Comparison of ENCODE assay signal across 9 cellular contexts in the genomic region with DNA sequence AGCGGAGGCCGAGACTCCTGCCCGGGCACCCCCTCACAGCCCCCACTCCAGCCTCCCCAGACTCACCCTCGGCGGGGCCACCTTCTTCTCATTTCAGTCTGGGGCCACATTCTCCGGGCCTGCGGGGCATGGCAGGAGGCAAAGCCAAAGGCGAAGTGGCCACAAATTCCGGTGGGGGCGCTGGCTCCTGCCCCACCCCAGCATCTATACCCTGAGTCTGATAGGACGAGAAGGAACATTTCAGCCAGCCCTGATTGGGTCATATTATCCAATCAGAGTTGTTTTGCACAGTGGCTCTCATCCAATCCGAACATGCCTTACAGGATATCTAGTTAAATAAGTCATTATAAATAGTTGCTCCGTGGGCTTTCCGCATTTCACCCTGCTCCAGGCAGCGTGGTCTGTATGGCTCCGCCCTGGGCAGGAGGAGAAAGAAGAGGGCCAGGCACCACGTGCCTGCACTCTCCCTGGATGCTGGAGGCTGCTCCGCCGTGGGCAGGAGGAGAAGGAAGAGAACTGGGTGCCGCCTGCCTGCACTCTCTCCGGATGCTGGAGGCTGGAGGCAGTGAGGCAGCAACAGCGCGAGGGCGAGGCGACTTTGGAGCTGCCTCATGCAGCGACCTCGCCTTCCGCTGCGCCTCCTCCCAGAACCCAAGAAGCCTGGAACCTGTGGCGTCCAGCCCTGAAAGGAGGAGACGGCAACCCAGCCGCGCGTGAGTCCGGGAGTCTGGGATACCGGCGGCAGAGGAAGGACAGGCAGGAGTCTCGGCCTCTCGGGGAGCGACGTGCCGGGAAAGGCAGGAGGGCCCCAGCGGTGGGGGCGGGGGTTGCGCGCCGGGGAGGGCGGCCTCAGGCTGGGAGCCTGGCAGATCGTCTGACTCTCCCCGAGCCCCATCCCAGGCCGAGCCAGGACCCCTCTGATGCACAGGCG.
A peak's percentile ranks its signal among the peaks of the same experiment; 100 is the strongest.
DNase-seq lines count a peak whose midpoint lies in the region; ATAC-seq and TF ChIP-seq lines count a peak whose summit lies in the region.
"Had no signal": no experiment of that assay in that cellular context is flagged by ENCODE, and none has a peak within 500 bp of the region (broad histone marks: within the 10 kb centered on the region; RNA-seq: fewer than 3 reads in every experiment).

No MANE protein-coding gene starts in this region.

- TF ChIP-seq CTCF in Panc1 (IDR thresholded peaks at IDR 0.05): no peak
- no peak for TF ChIP-seq CTCF in foreskin keratinocyte (conservative IDR thresholded peaks at IDR 0.05)

- 0 out of 2 replicates have a peak, but pooled peaks cover 7% of the 10 kb centered on the region for H3K4me1 ChIP-seq in Panc1 (ENCODE audit: control insufficient read depth, insufficient read depth, low read length)
- no peaks in the 10 kb centered on the region for H3K4me1 ChIP-seq in foreskin keratinocyte

- POLR2A ChIA-PET in Panc1 (lab: Charles Lee): no interaction called here

- in situ Hi-C loops in G401 (cut with HindIII; ENCODE audit: low sequenced_read_pairs): no loop called here
- in situ Hi-C loops in Panc1 (cut with HindIII; ENCODE audit: low pct_unique_long_range_greater_than_20kb, low sequenced_read_pairs): no loop called here

- H3K36me3 ChIP-seq in Panc1 (ENCODE audit: control insufficient read depth, insufficient read depth, low read length): no peaks in the 10 kb centered on the region

- no peaks in the 10 kb centered on the region for H3K27me3 ChIP-seq in Panc1 (ENCODE audit: control insufficient read depth, insufficient read depth, low read length)
- H3K27me3 ChIP-seq in foreskin keratinocyte: no peaks in the 10 kb centered on the region

- ATAC-seq in Panc1 (peak; percentile 90), foreskin keratinocyte (peak; percentile 12), GM19023 (IDR thresholded peaks at IDR 0.05; ENCODE audit: unreplicated experiment) (no peak)

- H3K4me3 ChIP-seq in Panc1 (ENCODE audit: low read depth in 2 of 2, low read length in 2 of 2): peak overlapping the region; percentile 68 to 77
- H3K4me3 ChIP-seq in skeletal muscle cell (ENCODE audit: low read depth, low read length): peak overlapping the region; percentile 52

- CTCF ChIA-PET in Panc1 (lab: Charles Lee): no interaction called here

- DNase-seq in G401 (ENCODE audit: low spot score): peak; percentile 15
- DNase-seq in Panc1 (ENCODE audit: low read depth, low spot score): peak; percentile 17
- peak in 1 of 2 donors; percentile 6 for DNase-seq in foreskin keratinocyte
- no peak for DNase-seq in skeletal muscle cell (ENCODE audit: low read depth)
- no peak for DNase-seq in NOMO-1 (lab: John Stamatoyannopoulos, UW; ENCODE audit: unreplicated experiment in 2 of 2)
- no peak for DNase-seq in stimulated activated CD4-positive, alpha-beta T cell treated with anti-CD3 and anti-CD28 coated beads, Interleukin-4, amount 100 ng/mL, for 4 hours
- DNase-seq in Kasumi-1 (lab: John Stamatoyannopoulos, UW): no peak
- DNase-seq: T1000 had no signal

- H3K9me3 ChIP-seq in Panc1 (ENCODE audit: control insufficient read depth, insufficient read depth, low read depth, low read length): no peaks in the 10 kb centered on the region

- BruUV-seq in Panc1 (replicated peaks; lab: Mats Ljungman, UMichigan): no TSS peak

- H3K27ac ChIP-seq in Panc1 (ENCODE audit: low read length) (peak overlapping the region; percentile 82), foreskin keratinocyte (no peak overlapping the region)

- intact Hi-C loops in Panc1 (cut with micrococcal nuclease; ENCODE audit: unreplicated experiment): no loop called here

Comparison
In these comparisons a context has a peak if more than half of its experiments do, and no peak if none do; other contexts are left out.
1. DNase-seq: peak in G401 (single experiment) and Panc1 (single experiment); none in skeletal muscle cell (single experiment), NOMO-1 (0 of 2), stimulated activated CD4-positive, alpha-beta T cell treated with anti-CD3 and anti-CD28 coated beads, Interleukin-4, amount 100 ng/mL, for 4 hours (0 of 2) and Kasumi-1 (0 of 2).